Comparison of ENCODE assay signal across 2 cellular contexts in genomic region chr18:34658101-34658500, GRCh38.
TF ChIP-seq lines count a peak whose summit lies in the region.

No MANE protein-coding gene starts in this region.

TF ChIP-seq in GM23338, 12 proteins besides CTCF, POLR2A, EP300 and RAD21 (continued from another document):
- TF ChIP-seq ETS1 (IDR thresholded peaks at IDR 0.05) = no peak
- TF ChIP-seq STAT1 (IDR thresholded peaks at IDR 0.05; ENCODE audit: unreplicated experiment) = no peak
TF ChIP-seq in GM23338: peak in this region for 0.

TF ChIP-seq in WTC11, 78 proteins besides CTCF, POLR2A, EP300 and RAD21 (continued from another document):
- TF ChIP-seq ARID4B (CRISPR knock-in tag; IDR thresholded peaks at IDR 0.05; ENCODE audit: borderline replicate concordance) = no peak
